In the genomic region with DNA sequence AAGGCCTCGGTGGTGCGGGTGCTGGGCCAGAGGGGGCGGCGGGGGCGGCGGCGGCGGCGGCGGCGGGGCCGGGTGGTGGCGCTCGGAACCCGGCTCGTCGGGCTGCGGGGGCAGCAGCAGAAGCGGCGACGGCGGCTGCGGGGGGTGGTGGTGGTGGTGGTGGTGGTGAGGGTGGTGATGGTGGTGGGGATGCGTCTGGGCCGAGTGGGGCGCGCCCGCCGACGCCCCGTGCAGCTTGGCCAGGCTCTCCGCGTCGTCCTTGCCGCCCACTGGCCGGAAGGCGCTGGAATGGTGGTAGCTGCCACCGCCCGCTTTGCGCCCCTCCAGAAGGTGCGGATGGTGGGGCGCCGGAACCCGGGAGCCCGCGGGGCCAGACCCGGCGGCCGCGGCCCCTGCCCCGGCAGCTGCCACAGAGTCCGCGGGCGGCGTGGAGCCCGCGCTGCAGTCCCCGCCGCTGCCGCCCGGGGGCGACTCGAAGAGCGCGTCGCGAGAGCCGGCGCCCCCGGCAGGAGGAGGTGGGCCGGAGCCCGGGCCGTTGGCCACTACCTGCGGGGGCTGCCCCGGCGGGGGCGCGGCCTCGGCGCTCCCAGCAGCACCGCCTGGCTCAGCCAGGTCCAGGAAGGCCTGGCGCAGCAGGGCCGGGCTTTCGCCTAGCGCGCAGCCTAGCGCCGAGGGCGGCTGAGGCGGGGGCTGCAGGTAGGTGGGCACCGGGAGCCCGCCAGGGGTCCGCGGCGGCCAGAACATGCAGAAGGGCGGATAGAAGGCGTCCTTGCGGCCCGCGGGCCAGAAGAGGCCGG, we compare ENCODE assay signal across 15 cellular contexts. TPM values are rescaled to one million over a fixed set of nuclear protein-coding genes. Genes with fewer than 3 reads are reported as not detected.
DNase-seq lines count a peak whose midpoint lies in the region; ATAC-seq, FAIRE-seq and TF ChIP-seq lines count a peak whose summit lies in the region.
"Had no signal": no experiment of that assay in that cellular context is flagged by ENCODE, and none has a peak within 500 bp of the region (broad histone marks: within the 10 kb centered on the region; RNA-seq: fewer than 3 reads in every experiment).

No MANE protein-coding gene starts in this region.

- TF ChIP-seq CTCF in liver (IDR thresholded peaks at IDR 0.05; ENCODE audit: low read depth, low read length, missing input control) (peak; percentile 30), HepG2 (CRISPR knock-in tag; IDR thresholded peaks at IDR 0.05) (no peak), endodermal cell (conservative IDR thresholded peaks at IDR 0.05) (peak; percentile 81)

- intact Hi-C loops in HepG2 (cut with micrococcal nuclease; ENCODE audit: unreplicated experiment): no loop called here

- H3K4me3 ChIP-seq in liver (ENCODE audit: low read depth in 1 of 3, low read length in 3 of 3) (peak overlapping the region in 1 of 3 donors; percentile 32), HepG2 (replicated peaks in 1 of 3; ENCODE audit: insufficient read depth in 1 of 3, low read depth in 2 of 3, low read length in 3 of 3) (no peak overlapping the region), endodermal cell (ENCODE audit: low read length) (no peak overlapping the region), mesendoderm (ENCODE audit: low read length) (no peak overlapping the region)
- H3K4me3 ChIP-seq: BLaER1 had no signal

- peak overlapping the region; percentile 41 for H3K4me3 Mint-ChIP-seq in endodermal cell
- H3K4me3 Mint-ChIP-seq: natural killer cell treated with Interleukin-12 subunit alpha and Interleukin-12 subunit beta and Interleukin-15 and Interleukin-18, amount 100 ng/mL, for 72 hours had no signal

- H3K27ac Mint-ChIP-seq in endodermal cell: no peak overlapping the region
- H3K27ac Mint-ChIP-seq: natural killer cell treated with Interleukin-12 subunit alpha and Interleukin-12 subunit beta and Interleukin-15 and Interleukin-18, amount 100 ng/mL, for 72 hours had no signal

- H3K4me1 ChIP-seq in liver (ENCODE audit: control insufficient read depth in 4 of 4, insufficient read depth in 4 of 4, low read length in 3 of 4): peaks cover 0 to 10% (median 4%) of the 10 kb centered on the region in 4 donors
- H3K4me1 ChIP-seq in HepG2 (ENCODE audit: insufficient read depth, low read length): no peaks in the 10 kb centered on the region
- H3K4me1 ChIP-seq in endodermal cell (ENCODE audit: control insufficient read depth, insufficient read depth, low read length): no peaks in the 10 kb centered on the region
- no peaks in the 10 kb centered on the region for H3K4me1 ChIP-seq in mesendoderm (ENCODE audit: control insufficient read depth, low read depth, low read length)
- H3K4me1 ChIP-seq: BLaER1 had no signal

- H3K79me2 ChIP-seq in HepG2 (ENCODE audit: insufficient read depth, low read length) (no peaks in the 10 kb centered on the region), mesendoderm (ENCODE audit: control insufficient read depth, insufficient read depth, low read length) (no peaks in the 10 kb centered on the region)

- H3K9me3 Mint-ChIP-seq in endodermal cell: peaks cover 18% of the 10 kb centered on the region

- POLR2A ChIA-PET in HepG2 (lab: Yijun Ruan, JAX): no interaction called here

- H3K9ac ChIP-seq in liver (ENCODE audit: low read depth in 1 of 2, low read length in 2 of 2): no peak overlapping the region
- no peak overlapping the region for H3K9ac ChIP-seq in HepG2 (ENCODE audit: insufficient read depth, low read depth, low read length)
- no peak overlapping the region for H3K9ac ChIP-seq in endodermal cell (ENCODE audit: extremely low read depth, low read length, poor library complexity, severe bottlenecking)
- H3K9ac ChIP-seq in mesendoderm (ENCODE audit: low read length): no peak overlapping the region
- H3K9ac ChIP-seq: BLaER1 had no signal

- in situ Hi-C loops in HepG2 (cut with HindIII; ENCODE audit: extremely low pct_ligation_motif_present, low pct_unique_long_range_greater_than_20kb): no loop called here

- no peak overlapping the region for H3K18ac ChIP-seq in mesendoderm (ENCODE audit: low read length)

- CTCF ChIA-PET in HepG2 (lab: Yijun Ruan, JAX; ENCODE audit: low intra/inter-chr PET ratio, low total read pairs): no interaction called here

- no peaks in the 10 kb centered on the region for H4K20me1 ChIP-seq in HepG2 (ENCODE audit: insufficient read depth, low read length)
- H4K20me1 ChIP-seq: BLaER1 had no signal

- H2AK5ac ChIP-seq in mesendoderm (ENCODE audit: low read length): no peak overlapping the region

- H3K27ac ChIP-seq in liver (ENCODE audit: low read depth in 1 of 2, low read length in 2 of 2) (no peak overlapping the region), HepG2 (ENCODE audit: extremely low read length, insufficient read depth, low read length) (no peak overlapping the region), endodermal cell (ENCODE audit: low read depth, low read length) (no peak overlapping the region), mesendoderm (ENCODE audit: low read depth, low read length) (no peak overlapping the region)
- H3K27ac ChIP-seq: BLaER1 had no signal

- WGBS in liver: 7% methylated on average over 101 of the region's 101 CpGs
- 70% methylated on average over 15 of the region's 101 CpGs for WGBS in HepG2 (ENCODE audit: low lambda C conversion rate)
- WGBS in endodermal cell (ENCODE audit: insufficient coverage in 1 of 2, insufficient read length in 1 of 2), 2 experiments: 1 to 2% methylated on average over 18 to 79 of the region's 101 CpGs
- WGBS in mesendoderm (ENCODE audit: extremely low coverage, insufficient coverage, low lambda C conversion rate): no CpG with 5 or more reads among the region's 101 CpGs

- no peak overlapping the region for H4K5ac ChIP-seq in mesendoderm (ENCODE audit: low read length)

- no peaks in the 10 kb centered on the region for H3K36me3 ChIP-seq in liver (ENCODE audit: control insufficient read depth in 4 of 4, insufficient read depth in 3 of 4, low read depth in 1 of 4, low read length in 3 of 4)
- H3K36me3 ChIP-seq in HepG2 (replicated peaks in 1 of 2; ENCODE audit: control insufficient read depth in 1 of 2, insufficient read depth in 2 of 2, low read length in 2 of 2): no peaks in the 10 kb centered on the region
- no peaks in the 10 kb centered on the region for H3K36me3 ChIP-seq in endodermal cell (ENCODE audit: control insufficient read depth, insufficient read depth, low read length)
- no peaks in the 10 kb centered on the region for H3K36me3 ChIP-seq in mesendoderm (ENCODE audit: control insufficient read depth, insufficient read depth, low read length)
- H3K36me3 ChIP-seq: BLaER1 had no signal

- no peak overlapping the region for H3K4ac ChIP-seq in mesendoderm (ENCODE audit: low read depth, low read length)

- peaks cover 2% of the 10 kb centered on the region for H3K36me3 Mint-ChIP-seq in endodermal cell (ENCODE audit: low read depth)

- no peak overlapping the region for H3K56ac ChIP-seq in mesendoderm (ENCODE audit: low read length)

- H2BK15ac ChIP-seq in mesendoderm (replicated peaks; ENCODE audit: low read depth): no peak overlapping the region

- no peak overlapping the region for H2BK5ac ChIP-seq in mesendoderm (ENCODE audit: low read length)

- no peak for FAIRE-seq in HepG2 (lab: Jason Lieb, UNC)

- TF ChIP-seq RAD21 in liver (IDR thresholded peaks at IDR 0.05): no peak
- TF ChIP-seq RAD21 in HepG2 (CRISPR knock-in tag; IDR thresholded peaks at IDR 0.05): no peak

- TF ChIP-seq POLR2A in HepG2 (IDR thresholded peaks at IDR 0.05; ENCODE audit: insufficient read depth in 1 of 2, low read depth in 2 of 2, low read length in 2 of 2): no peak

- H3K23ac ChIP-seq in mesendoderm (ENCODE audit: low read length): no peak overlapping the region

- ATAC-seq in HepG2: no peak; the same call in 2 of the 3 replicates
- no peak for ATAC-seq in GM21367 (IDR thresholded peaks at IDR 0.05; ENCODE audit: unreplicated experiment)
- ATAC-seq in GM21423 (IDR thresholded peaks at IDR 0.05; ENCODE audit: unreplicated experiment): no peak
- ATAC-seq in GM19023 (IDR thresholded peaks at IDR 0.05; ENCODE audit: unreplicated experiment): no peak

- H3K27me3 ChIP-seq in liver (ENCODE audit: control insufficient read depth in 4 of 4, insufficient read depth in 4 of 4, low read length in 3 of 4): peaks cover 9 to 27% (median 20%) of the 10 kb centered on the region in 4 donors
- H3K27me3 ChIP-seq in HepG2 (ENCODE audit: control insufficient read depth in 1 of 2, insufficient read depth in 2 of 2, low read length in 2 of 2): peaks cover 0 to 14% of the 10 kb centered on the region in 2 experiments; a peak in 3 of 5 replicates
- peaks cover 91% of the 10 kb centered on the region for H3K27me3 ChIP-seq in endodermal cell (ENCODE audit: control insufficient read depth, insufficient read depth, low read length, poor library complexity, severe bottlenecking)
- H3K27me3 ChIP-seq in mesendoderm (ENCODE audit: insufficient read depth, low read length, poor library complexity): peaks cover 60% of the 10 kb centered on the region

- H3K79me1 ChIP-seq in mesendoderm (ENCODE audit: low read length): no peaks in the 10 kb centered on the region

- H3K27me3 Mint-ChIP-seq in endodermal cell (ENCODE audit: insufficient read depth): peaks cover 80% of the 10 kb centered on the region

- TF ChIP-seq EP300 in HepG2 (IDR thresholded peaks at IDR 0.05; ENCODE audit: low read depth in 2 of 2, low read length in 2 of 2) (no peak), HepG2 (CRISPR knock-in tag; IDR thresholded peaks at IDR 0.05; ENCODE audit: borderline replicate concordance) (no peak)

- DNase-seq in HepG2 (ENCODE audit: low spot score) (no peak), endodermal cell (peak; percentile 89), mesendoderm (peak; percentile 76), NCI-H82 (lab: John Stamatoyannopoulos, UW) (no peak)
- DNase-seq: activated effector memory CD4-positive, alpha-beta T cell treated with Interleukin-2 at 50 U/mL for 16 hours; cerebellar nuclear complex; KBM-7; left cardiac atrium; NCI-H1930 had no signal

- no peak overlapping the region for H2AFZ ChIP-seq in HepG2 (ENCODE audit: low read length)

- no TSS peak for BruUV-seq in HepG2 (replicated peaks; lab: Mats Ljungman, UMichigan)

- H3K4me2 ChIP-seq in HepG2 (ENCODE audit: low read depth, low read length): no peak overlapping the region
- H3K4me2 ChIP-seq in mesendoderm (ENCODE audit: low read length): peak overlapping the region; percentile 40
- H3K4me2 ChIP-seq: BLaER1 had no signal

- no peak overlapping the region for H2BK120ac ChIP-seq in mesendoderm (ENCODE audit: low read depth, low read length)

- peaks cover 0 to 4% (median 0%) of the 10 kb centered on the region in 4 donors for H3K9me3 ChIP-seq in liver (ENCODE audit: control insufficient read depth in 4 of 4, low read length in 3 of 4)
- no peaks in the 10 kb centered on the region for H3K9me3 ChIP-seq in HepG2 (ENCODE audit: low read length)
- H3K9me3 ChIP-seq in endodermal cell (ENCODE audit: control insufficient read depth, low read length): peaks cover 9% of the 10 kb centered on the region

- H4K8ac ChIP-seq in mesendoderm (ENCODE audit: low read depth, low read length): no peak overlapping the region

- peaks cover 5% of the 10 kb centered on the region for H3K4me1 Mint-ChIP-seq in endodermal cell

RNA-seq across cellular contexts. Expression of gene SKOR2, which starts 4.2 kb away (rescaled TPM):
- not detected for total RNA-seq in liver
- polyA plus RNA-seq in liver: not detected
- not detected in 2 replicates for total RNA-seq in HepG2 (2016; rRNA removed; fragmentation: Illumina TruSeq; extraction: Trizol)
- not detected in 2 replicates for total RNA-seq in HepG2 (2016; cell fraction: cytosol; rRNA removed; fragmentation: Illumina TruSeq; extraction: Trizol; ENCODE audit: low read depth)
- not detected in 2 replicates for total RNA-seq in HepG2 (2016; cell fraction: insoluble cytoplasmic fraction; rRNA removed; fragmentation: Illumina TruSeq; extraction: Trizol)
- not detected in 2 replicates for total RNA-seq in HepG2 (2016; cell fraction: membrane; rRNA removed; fragmentation: Illumina TruSeq; extraction: Trizol)
- not detected in 2 replicates for total RNA-seq in HepG2 (2016; cell fraction: nucleus; rRNA removed; fragmentation: Illumina TruSeq; extraction: Trizol)
- not detected in 2 replicates for polyA plus RNA-seq in HepG2 (2011; rRNA removed)
- polyA plus RNA-seq in HepG2 (2011; cell fraction: cytosol; rRNA removed): not detected in 2 replicates
- polyA plus RNA-seq in HepG2 (2011; cell fraction: nucleus; rRNA removed): not detected in 2 replicates
- not detected in 2 replicates for polyA plus RNA-seq in HepG2 (2012)
- polyA plus RNA-seq in HepG2 (2016; cell fraction: cytosol; fragmentation: Illumina TruSeq; extraction: Trizol; ENCODE audit: low read depth): not detected in 2 replicates
- polyA plus RNA-seq in HepG2 (2016; cell fraction: insoluble cytoplasmic fraction; fragmentation: Illumina TruSeq; extraction: Trizol; ENCODE audit: low read depth): not detected in 2 replicates
- polyA plus RNA-seq in HepG2 (2016; cell fraction: membrane; fragmentation: Illumina TruSeq; extraction: Trizol; ENCODE audit: low read depth): not detected in 2 replicates
- polyA plus RNA-seq in HepG2 (2016; cell fraction: nucleus; fragmentation: Illumina TruSeq; extraction: Trizol; ENCODE audit: insufficient read depth, low read depth): not detected in 2 replicates
- polyA minus RNA-seq in HepG2 (2011; rRNA and poly(A)+ RNA removed; ENCODE audit: low replicate concordance): not detected in 2 replicates
- polyA minus RNA-seq in HepG2 (2011; cell fraction: cytosol; rRNA and poly(A)+ RNA removed): not detected in 2 replicates
- polyA minus RNA-seq in HepG2 (2011; cell fraction: nucleus; rRNA and poly(A)+ RNA removed): not detected in 2 replicates
- total RNA-seq in endodermal cell: under 1 TPM in 1 of 2 donors, not detected in 1; 0.18 TPM
- 0.43 TPM for polyA plus RNA-seq in endodermal cell (2013, experiment 1 of 2)
- 0.66 TPM for polyA plus RNA-seq in endodermal cell (2013, experiment 2 of 2)
- 0.04 TPM for polyA plus RNA-seq in mesendoderm (2013, experiment 1 of 2)
- 0.06 TPM for polyA plus RNA-seq in mesendoderm (2013, experiment 2 of 2)
- total RNA-seq: left cardiac atrium; natural killer cell treated with Interleukin-12 subunit alpha and Interleukin-12 subunit beta and Interleukin-15 and Interleukin-18, amount 100 ng/mL, for 72 hours had no signal

Comparison
In these comparisons a context has a peak if more than half of its experiments do, and no peak if none do; other contexts are left out.
1. DNase-seq: peak in endodermal cell (single experiment) and mesendoderm (single experiment); none in HepG2 (single experiment) and NCI-H82 (single experiment).